1 cellular context compared by ENCODE assay signal in the genomic region with DNA sequence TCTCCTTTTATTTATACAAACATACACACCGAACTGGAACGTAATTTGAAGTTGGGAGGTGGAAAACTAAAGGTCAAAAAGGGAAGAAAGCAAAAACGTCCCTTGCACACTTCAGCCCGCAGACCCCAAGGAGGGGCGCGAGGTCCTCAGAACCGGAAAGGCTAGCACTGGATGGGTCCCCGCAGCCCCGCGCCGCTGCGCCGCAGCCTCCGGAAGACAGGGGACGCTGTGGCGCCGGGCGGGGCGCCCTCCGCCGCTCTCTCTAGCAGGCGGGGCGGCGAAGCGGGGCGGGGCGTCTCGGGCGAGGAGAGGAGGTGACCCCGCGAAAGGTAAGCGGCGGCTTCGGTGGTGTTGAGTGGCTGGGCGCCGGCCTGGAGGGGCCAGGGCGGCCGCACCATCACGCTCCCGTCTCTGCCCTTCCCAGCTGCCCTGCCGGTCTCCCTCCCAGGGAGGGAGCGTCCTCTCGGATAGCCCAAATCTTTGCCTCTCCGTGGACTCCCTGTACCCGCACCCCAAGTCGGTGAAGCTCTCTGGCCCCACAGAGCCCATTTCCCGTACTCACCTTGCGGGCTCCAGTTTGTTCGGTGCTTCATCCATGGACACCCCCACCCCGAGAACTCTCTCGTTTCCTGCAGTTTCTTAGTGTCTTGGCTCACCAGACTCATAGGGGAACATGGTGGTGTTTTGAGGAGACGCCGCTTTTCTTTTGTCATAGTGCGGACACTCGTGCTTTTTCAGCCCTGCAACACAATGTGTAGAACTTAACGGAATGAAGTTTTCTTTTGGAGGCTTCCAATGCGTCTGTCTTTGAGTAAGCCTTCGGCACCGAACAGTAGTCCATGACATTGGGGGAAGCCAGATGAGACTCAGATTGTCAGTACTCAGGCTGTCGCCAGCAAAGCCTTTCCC.
TF ChIP-seq lines count a peak whose summit lies in the region.

A gene with protein sequence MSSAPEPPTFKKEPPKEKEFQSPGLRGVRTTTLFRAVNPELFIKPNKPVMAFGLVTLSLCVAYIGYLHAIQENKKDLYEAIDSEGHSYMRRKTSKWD (plus strand): TSS at position 285 of the 909 bp plus-strand sequence. CDS start 14,444 bp downstream, outside the sequence.

TF ChIP-seq in H1, 55 proteins besides CTCF, POLR2A, EP300 and RAD21 (continued from another document):
- no peak for TF ChIP-seq RFX5 (IDR thresholded peaks at IDR 0.05; ENCODE audit: borderline replicate concordance, low read depth, low read length)
- TF ChIP-seq, protein P1, sequence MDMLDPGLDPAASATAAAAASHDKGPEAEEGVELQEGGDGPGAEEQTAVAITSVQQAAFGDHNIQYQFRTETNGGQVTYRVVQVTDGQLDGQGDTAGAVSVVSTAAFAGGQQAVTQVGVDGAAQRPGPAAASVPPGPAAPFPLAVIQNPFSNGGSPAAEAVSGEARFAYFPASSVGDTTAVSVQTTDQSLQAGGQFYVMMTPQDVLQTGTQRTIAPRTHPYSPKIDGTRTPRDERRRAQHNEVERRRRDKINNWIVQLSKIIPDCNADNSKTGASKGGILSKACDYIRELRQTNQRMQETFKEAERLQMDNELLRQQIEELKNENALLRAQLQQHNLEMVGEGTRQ (IDR thresholded peaks at IDR 0.05; ENCODE audit: low read length), result no peak
- no peak for TF ChIP-seq RNF2 (IDR thresholded peaks at IDR 0.05; ENCODE audit: borderline replicate concordance, low read depth, low read length, missing control alignments, poor library complexity, severe bottlenecking)
- no peak for TF ChIP-seq POU5F1 (IDR thresholded peaks at IDR 0.05; ENCODE audit: low read depth, low read length)
- TF ChIP-seq POLR2AphosphoS5 (IDR thresholded peaks at IDR 0.05; ENCODE audit: low read depth, low read length), result peak; percentile 89; the same call in 1 of the 2 replicates
- TF ChIP-seq RXRA (IDR thresholded peaks at IDR 0.05; ENCODE audit: insufficient read depth, low read depth, low read length), result no peak
- no peak for TF ChIP-seq SP4 (IDR thresholded peaks at IDR 0.05; ENCODE audit: low read length)
- peak; percentile 89 for TF ChIP-seq EGR1 (IDR thresholded peaks at IDR 0.05; ENCODE audit: borderline replicate concordance, low read depth, low read length)
- TF ChIP-seq NRF1 (IDR thresholded peaks at IDR 0.05; ENCODE audit: low read depth, low read length), result no peak
- 0 out of 2 replicates have a peak, but pooled peaks have one; percentile 11 for TF ChIP-seq KDM5A (IDR thresholded peaks at IDR 0.05; ENCODE audit: low read length)
- TF ChIP-seq NANOG (IDR thresholded peaks at IDR 0.05; ENCODE audit: insufficient read depth, low read depth, low read length, poor library complexity, severe bottlenecking), result peak; percentile 44
- no peak for TF ChIP-seq MAFK (IDR thresholded peaks at IDR 0.05; ENCODE audit: low read depth, low read length)
- no peak for TF ChIP-seq SIRT6 (IDR thresholded peaks at IDR 0.05; ENCODE audit: low read length)
- TF ChIP-seq, protein P2, sequence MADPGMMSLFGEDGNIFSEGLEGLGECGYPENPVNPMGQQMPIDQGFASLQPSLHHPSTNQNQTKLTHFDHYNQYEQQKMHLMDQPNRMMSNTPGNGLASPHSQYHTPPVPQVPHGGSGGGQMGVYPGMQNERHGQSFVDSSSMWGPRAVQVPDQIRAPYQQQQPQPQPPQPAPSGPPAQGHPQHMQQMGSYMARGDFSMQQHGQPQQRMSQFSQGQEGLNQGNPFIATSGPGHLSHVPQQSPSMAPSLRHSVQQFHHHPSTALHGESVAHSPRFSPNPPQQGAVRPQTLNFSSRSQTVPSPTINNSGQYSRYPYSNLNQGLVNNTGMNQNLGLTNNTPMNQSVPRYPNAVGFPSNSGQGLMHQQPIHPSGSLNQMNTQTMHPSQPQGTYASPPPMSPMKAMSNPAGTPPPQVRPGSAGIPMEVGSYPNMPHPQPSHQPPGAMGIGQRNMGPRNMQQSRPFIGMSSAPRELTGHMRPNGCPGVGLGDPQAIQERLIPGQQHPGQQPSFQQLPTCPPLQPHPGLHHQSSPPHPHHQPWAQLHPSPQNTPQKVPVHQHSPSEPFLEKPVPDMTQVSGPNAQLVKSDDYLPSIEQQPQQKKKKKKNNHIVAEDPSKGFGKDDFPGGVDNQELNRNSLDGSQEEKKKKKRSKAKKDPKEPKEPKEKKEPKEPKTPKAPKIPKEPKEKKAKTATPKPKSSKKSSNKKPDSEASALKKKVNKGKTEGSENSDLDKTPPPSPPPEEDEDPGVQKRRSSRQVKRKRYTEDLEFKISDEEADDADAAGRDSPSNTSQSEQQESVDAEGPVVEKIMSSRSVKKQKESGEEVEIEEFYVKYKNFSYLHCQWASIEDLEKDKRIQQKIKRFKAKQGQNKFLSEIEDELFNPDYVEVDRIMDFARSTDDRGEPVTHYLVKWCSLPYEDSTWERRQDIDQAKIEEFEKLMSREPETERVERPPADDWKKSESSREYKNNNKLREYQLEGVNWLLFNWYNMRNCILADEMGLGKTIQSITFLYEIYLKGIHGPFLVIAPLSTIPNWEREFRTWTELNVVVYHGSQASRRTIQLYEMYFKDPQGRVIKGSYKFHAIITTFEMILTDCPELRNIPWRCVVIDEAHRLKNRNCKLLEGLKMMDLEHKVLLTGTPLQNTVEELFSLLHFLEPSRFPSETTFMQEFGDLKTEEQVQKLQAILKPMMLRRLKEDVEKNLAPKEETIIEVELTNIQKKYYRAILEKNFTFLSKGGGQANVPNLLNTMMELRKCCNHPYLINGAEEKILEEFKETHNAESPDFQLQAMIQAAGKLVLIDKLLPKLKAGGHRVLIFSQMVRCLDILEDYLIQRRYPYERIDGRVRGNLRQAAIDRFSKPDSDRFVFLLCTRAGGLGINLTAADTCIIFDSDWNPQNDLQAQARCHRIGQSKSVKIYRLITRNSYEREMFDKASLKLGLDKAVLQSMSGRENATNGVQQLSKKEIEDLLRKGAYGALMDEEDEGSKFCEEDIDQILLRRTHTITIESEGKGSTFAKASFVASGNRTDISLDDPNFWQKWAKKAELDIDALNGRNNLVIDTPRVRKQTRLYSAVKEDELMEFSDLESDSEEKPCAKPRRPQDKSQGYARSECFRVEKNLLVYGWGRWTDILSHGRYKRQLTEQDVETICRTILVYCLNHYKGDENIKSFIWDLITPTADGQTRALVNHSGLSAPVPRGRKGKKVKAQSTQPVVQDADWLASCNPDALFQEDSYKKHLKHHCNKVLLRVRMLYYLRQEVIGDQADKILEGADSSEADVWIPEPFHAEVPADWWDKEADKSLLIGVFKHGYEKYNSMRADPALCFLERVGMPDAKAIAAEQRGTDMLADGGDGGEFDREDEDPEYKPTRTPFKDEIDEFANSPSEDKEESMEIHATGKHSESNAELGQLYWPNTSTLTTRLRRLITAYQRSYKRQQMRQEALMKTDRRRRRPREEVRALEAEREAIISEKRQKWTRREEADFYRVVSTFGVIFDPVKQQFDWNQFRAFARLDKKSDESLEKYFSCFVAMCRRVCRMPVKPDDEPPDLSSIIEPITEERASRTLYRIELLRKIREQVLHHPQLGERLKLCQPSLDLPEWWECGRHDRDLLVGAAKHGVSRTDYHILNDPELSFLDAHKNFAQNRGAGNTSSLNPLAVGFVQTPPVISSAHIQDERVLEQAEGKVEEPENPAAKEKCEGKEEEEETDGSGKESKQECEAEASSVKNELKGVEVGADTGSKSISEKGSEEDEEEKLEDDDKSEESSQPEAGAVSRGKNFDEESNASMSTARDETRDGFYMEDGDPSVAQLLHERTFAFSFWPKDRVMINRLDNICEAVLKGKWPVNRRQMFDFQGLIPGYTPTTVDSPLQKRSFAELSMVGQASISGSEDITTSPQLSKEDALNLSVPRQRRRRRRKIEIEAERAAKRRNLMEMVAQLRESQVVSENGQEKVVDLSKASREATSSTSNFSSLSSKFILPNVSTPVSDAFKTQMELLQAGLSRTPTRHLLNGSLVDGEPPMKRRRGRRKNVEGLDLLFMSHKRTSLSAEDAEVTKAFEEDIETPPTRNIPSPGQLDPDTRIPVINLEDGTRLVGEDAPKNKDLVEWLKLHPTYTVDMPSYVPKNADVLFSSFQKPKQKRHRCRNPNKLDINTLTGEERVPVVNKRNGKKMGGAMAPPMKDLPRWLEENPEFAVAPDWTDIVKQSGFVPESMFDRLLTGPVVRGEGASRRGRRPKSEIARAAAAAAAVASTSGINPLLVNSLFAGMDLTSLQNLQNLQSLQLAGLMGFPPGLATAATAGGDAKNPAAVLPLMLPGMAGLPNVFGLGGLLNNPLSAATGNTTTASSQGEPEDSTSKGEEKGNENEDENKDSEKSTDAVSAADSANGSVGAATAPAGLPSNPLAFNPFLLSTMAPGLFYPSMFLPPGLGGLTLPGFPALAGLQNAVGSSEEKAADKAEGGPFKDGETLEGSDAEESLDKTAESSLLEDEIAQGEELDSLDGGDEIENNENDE (IDR thresholded peaks at IDR 0.05; ENCODE audit: insufficient replicate concordance, low read length), result no peak
- peak in 1 of 2 experiments; percentile 9; a peak in 1 of 4 replicates for TF ChIP-seq SIN3A (conservative IDR thresholded peaks at IDR 0.05 in 1 of 2, IDR thresholded peaks at IDR 0.05 in 1 of 2; ENCODE audit: low read depth in 1 of 2, low read length in 2 of 2)
- TF ChIP-seq TCF12 (IDR thresholded peaks at IDR 0.05; ENCODE audit: low read depth, low read length), result no peak
- TF ChIP-seq CEBPB (IDR thresholded peaks at IDR 0.05; ENCODE audit: low read depth, low read length), result no peak
- TF ChIP-seq JUN (IDR thresholded peaks at IDR 0.05; ENCODE audit: low read depth, low read length), result no peak
- TF ChIP-seq TAF1 (IDR thresholded peaks at IDR 0.05; ENCODE audit: low read depth, low read length), result peak; percentile 93
- TF ChIP-seq HDAC6 (IDR thresholded peaks at IDR 0.05; ENCODE audit: low read depth, low read length), result no peak
- no peak for TF ChIP-seq GTF2F1 (IDR thresholded peaks at IDR 0.05; ENCODE audit: borderline replicate concordance, low read depth, low read length)
- TF ChIP-seq, protein P3, sequence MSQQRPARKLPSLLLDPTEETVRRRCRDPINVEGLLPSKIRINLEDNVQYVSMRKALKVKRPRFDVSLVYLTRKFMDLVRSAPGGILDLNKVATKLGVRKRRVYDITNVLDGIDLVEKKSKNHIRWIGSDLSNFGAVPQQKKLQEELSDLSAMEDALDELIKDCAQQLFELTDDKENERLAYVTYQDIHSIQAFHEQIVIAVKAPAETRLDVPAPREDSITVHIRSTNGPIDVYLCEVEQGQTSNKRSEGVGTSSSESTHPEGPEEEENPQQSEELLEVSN (IDR thresholded peaks at IDR 0.05), result no peak
- peak; percentile 87 for TF ChIP-seq TAF7 (optimal IDR thresholded peaks at IDR 0.05; ENCODE audit: borderline replicate concordance, low read depth, low read length)
- TF ChIP-seq ZNF274 (IDR thresholded peaks at IDR 0.05; ENCODE audit: borderline replicate concordance, extremely low read depth, low read length), result no peak
- no peak for TF ChIP-seq SAP30 (IDR thresholded peaks at IDR 0.05; ENCODE audit: insufficient read depth, insufficient replicate concordance, low read length)
- no peak for TF ChIP-seq BACH1 (IDR thresholded peaks at IDR 0.05; ENCODE audit: low read length)
- peak; percentile 72 for TF ChIP-seq SP2 (IDR thresholded peaks at IDR 0.05; ENCODE audit: low read length)
- TF ChIP-seq, protein P4, sequence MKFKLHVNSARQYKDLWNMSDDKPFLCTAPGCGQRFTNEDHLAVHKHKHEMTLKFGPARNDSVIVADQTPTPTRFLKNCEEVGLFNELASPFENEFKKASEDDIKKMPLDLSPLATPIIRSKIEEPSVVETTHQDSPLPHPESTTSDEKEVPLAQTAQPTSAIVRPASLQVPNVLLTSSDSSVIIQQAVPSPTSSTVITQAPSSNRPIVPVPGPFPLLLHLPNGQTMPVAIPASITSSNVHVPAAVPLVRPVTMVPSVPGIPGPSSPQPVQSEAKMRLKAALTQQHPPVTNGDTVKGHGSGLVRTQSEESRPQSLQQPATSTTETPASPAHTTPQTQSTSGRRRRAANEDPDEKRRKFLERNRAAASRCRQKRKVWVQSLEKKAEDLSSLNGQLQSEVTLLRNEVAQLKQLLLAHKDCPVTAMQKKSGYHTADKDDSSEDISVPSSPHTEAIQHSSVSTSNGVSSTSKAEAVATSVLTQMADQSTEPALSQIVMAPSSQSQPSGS (IDR thresholded peaks at IDR 0.05; ENCODE audit: low read length), result no peak
- 0 out of 2 replicates have a peak, but pooled peaks have one; percentile 63 for TF ChIP-seq RBBP5 (IDR thresholded peaks at IDR 0.05; ENCODE audit: borderline replicate concordance, low read depth, low read length)
- TF ChIP-seq TEAD4 (IDR thresholded peaks at IDR 0.05; ENCODE audit: low read depth, low read length), result no peak
- TF ChIP-seq ASH2L (IDR thresholded peaks at IDR 0.05; ENCODE audit: low read length), result peak; percentile 67
- 0 out of 2 replicates have a peak, but pooled peaks have one; percentile 30 for TF ChIP-seq FOSL1 (IDR thresholded peaks at IDR 0.05; ENCODE audit: insufficient read depth, low read depth, low read length)
- TF ChIP-seq, protein P5, sequence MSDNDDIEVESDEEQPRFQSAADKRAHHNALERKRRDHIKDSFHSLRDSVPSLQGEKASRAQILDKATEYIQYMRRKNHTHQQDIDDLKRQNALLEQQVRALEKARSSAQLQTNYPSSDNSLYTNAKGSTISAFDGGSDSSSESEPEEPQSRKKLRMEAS (IDR thresholded peaks at IDR 0.05), result no peak
- TF ChIP-seq GABPA (IDR thresholded peaks at IDR 0.05; ENCODE audit: borderline replicate concordance, insufficient read depth, low read length), result no peak
- no peak for TF ChIP-seq CBX8 (IDR thresholded peaks at IDR 0.05; ENCODE audit: borderline replicate concordance, low read depth, low read length)
- no peak for TF ChIP-seq BRCA1 (IDR thresholded peaks at IDR 0.05; ENCODE audit: low read depth, low read length)
- no peak for TF ChIP-seq KDM1A (IDR thresholded peaks at IDR 0.05; ENCODE audit: borderline replicate concordance, low read length)
- TF ChIP-seq TBP (IDR thresholded peaks at IDR 0.05; ENCODE audit: low read depth, low read length), result peak; percentile 84
- TF ChIP-seq, protein P6, sequence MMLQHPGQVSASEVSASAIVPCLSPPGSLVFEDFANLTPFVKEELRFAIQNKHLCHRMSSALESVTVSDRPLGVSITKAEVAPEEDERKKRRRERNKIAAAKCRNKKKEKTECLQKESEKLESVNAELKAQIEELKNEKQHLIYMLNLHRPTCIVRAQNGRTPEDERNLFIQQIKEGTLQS (IDR thresholded peaks at IDR 0.05; ENCODE audit: insufficient read depth, low read depth, low read length), result no peak
- TF ChIP-seq CTBP2 (IDR thresholded peaks at IDR 0.05; ENCODE audit: borderline replicate concordance, insufficient read depth, insufficient read length, low read length), result no peak
- TF ChIP-seq HDAC2 (IDR thresholded peaks at IDR 0.05; ENCODE audit: borderline replicate concordance in 1 of 2, low read depth in 2 of 2, low read length in 2 of 2), result no peak
- TF ChIP-seq JUND (IDR thresholded peaks at IDR 0.05; ENCODE audit: low read length), result peak; percentile 48; the same call in 1 of the 2 replicates
- TF ChIP-seq KDM4A (IDR thresholded peaks at IDR 0.05; ENCODE audit: low read depth, low read length, severe bottlenecking), result peak; percentile 66
- no peak for TF ChIP-seq CREB1 (IDR thresholded peaks at IDR 0.05)
- no peak for TF ChIP-seq YY1 (IDR thresholded peaks at IDR 0.05; ENCODE audit: low read depth, low read length)
- TF ChIP-seq CHD1 (IDR thresholded peaks at IDR 0.05; ENCODE audit: low read depth, low read length), result no peak
- peak; percentile 92 for TF ChIP-seq PHF8 (conservative IDR thresholded peaks at IDR 0.05; ENCODE audit: low read depth, low read length)
- TF ChIP-seq EZH2 (IDR thresholded peaks at IDR 0.05; ENCODE audit: low read depth, low read length, severe bottlenecking), result no peak
- TF ChIP-seq SIX5 (IDR thresholded peaks at IDR 0.05; ENCODE audit: low read depth, low read length), result no peak
- no peak for TF ChIP-seq SUZ12 (IDR thresholded peaks at IDR 0.05; ENCODE audit: low read length)
- TF ChIP-seq CBX5 (IDR thresholded peaks at IDR 0.05; ENCODE audit: low read depth, low read length), result no peak
- no peak for TF ChIP-seq CHD2 (IDR thresholded peaks at IDR 0.05; ENCODE audit: low read length)
- no peak for TF ChIP-seq SP1 (IDR thresholded peaks at IDR 0.05; ENCODE audit: low read depth, low read length)
